8 cellular contexts compared by ENCODE assay signal in genomic region chr11:74611369-74611861, GRCh38. TPM values are rescaled to one million over a fixed set of nuclear protein-coding genes. Genes with fewer than 3 reads are reported as not detected.
DNase-seq lines count a peak whose midpoint lies in the region; ATAC-seq, FAIRE-seq and TF ChIP-seq lines count a peak whose summit lies in the region.

No MANE protein-coding gene starts in this region.

- ATAC-seq in HG03095 (IDR thresholded peaks at IDR 0.05; ENCODE audit: unreplicated experiment), result no peak

- H3K9me3 ChIP-seq in uterus, result no peaks in the 10 kb centered on the region

- DNase-seq in AG10803 (ENCODE audit: low read depth), result peak; percentile 95
- peak; percentile 55 for DNase-seq in HS-5 (ENCODE audit: low read depth)
- peak; percentile 79 for DNase-seq in amniotic epithelial cell (ENCODE audit: low read depth)
- DNase-seq in uterus, result no peak
- no peak for DNase-seq in NCI-H1436 (lab: John Stamatoyannopoulos, UW)
- DNase-seq in posterior cingulate gyrus, result no peak

- TF ChIP-seq POLR2A in uterus (IDR thresholded peaks at IDR 0.05), result no peak

- intact Hi-C loops in uterus (cut with DNase I; ENCODE audit: low total_unique reads) (loop anchor here (10.0 kb wide), 1 partner anchor 103 kb away; no protein-coding TSS in a partner anchor), posterior cingulate gyrus (cut with DNase I) (no loop called here)

- H3K27ac ChIP-seq in uterus, result peak overlapping the region; percentile 70 to 90

- H3K4me1 ChIP-seq in uterus, result peaks cover 0 to 13% of the 10 kb centered on the region in 2 donors

- peak; percentile 95 for FAIRE-seq in islet of Langerhans (lab: Jason Lieb, UNC)

- no peak overlapping the region for H3K4me3 ChIP-seq in AG10803 (ENCODE audit: low read length)
- H3K4me3 ChIP-seq in uterus, result no peak overlapping the region

- TF ChIP-seq CTCF in AG10803 (conservative IDR thresholded peaks at IDR 0.05; ENCODE audit: low read length) (peak; percentile 72), uterus (IDR thresholded peaks at IDR 0.05) (peak; percentile 44 to 63 (median 52))

- H3K36me3 ChIP-seq in uterus, result no peaks in the 10 kb centered on the region

- no peaks in the 10 kb centered on the region for H3K27me3 ChIP-seq in uterus

RNA-seq across cellular contexts. Expression of gene POLD3, which starts 19.0 kb away (rescaled TPM):
- total RNA-seq in uterus, result 10 to 100 TPM; 10.3 to 32.1 (median 21.3) TPM

Comparison
In these comparisons a context has a peak if more than half of its experiments do, and no peak if none do; other contexts are left out.
1. DNase-seq: peak in AG10803 (single experiment), HS-5 (single experiment) and amniotic epithelial cell (single experiment); none in uterus (0 of 2), NCI-H1436 (single experiment) and posterior cingulate gyrus (0 of 10).